ENCODE assay signal across 17 cellular contexts in the genomic region with DNA sequence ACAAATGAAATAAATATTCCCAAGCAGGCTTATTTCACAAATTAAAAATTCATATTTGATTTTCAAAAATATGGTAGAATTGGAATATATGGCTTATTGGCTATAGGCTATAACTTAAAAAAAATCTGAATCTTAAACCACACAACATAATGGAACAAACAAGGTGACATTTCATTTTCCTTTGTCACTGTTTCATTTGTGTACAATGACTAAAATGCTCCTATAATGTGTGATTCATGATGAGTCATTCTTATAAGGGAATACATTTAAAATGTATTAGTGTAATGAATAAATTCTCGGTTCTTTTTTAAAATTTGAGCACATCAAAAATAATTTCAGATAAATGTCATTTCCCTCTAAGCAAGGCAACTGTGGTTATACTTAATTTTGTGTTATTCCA.
DNase-seq lines count a peak whose midpoint lies in the region; ATAC-seq, FAIRE-seq and TF ChIP-seq lines count a peak whose summit lies in the region.
"Had no signal": no experiment of that assay in that cellular context is flagged by ENCODE, and none has a peak within 500 bp of the region (broad histone marks: within the 10 kb centered on the region; RNA-seq: fewer than 3 reads in every experiment).

No MANE protein-coding gene starts in this region.

- DNase-seq in A673 (ENCODE audit: low spot score) (peak; percentile 23), GM23248 (peak; percentile 65), SW480 (ENCODE audit: low spot score) (peak; percentile 25), frontal cortex (ENCODE audit: low spot score in 2 of 2) (no peak), GM19240 (ENCODE audit: insufficient read length, low spot score) (no peak), left lung (no peak)
- DNase-seq: activated B cell treated with CpG ODN at 0.5 μM for 24 hours, amniotic stem cell, GDM1, head of caudate nucleus, NCI-H1417 treated with DMSO at 0.1 percent for 48 hours, NCI-H748 treated with DMSO at 0.1 percent for 48 hours, retina had no signal

- H3K4me3 ChIP-seq in A673 (ENCODE audit: low read depth, low read length, poor library complexity, severe bottlenecking) (no peak overlapping the region), GM23248 (no peak overlapping the region), left lung (no peak overlapping the region)
- H3K4me3 ChIP-seq: lung, SJSA1 had no signal

- H3K9me3 ChIP-seq in A673 (ENCODE audit: low read depth, low read length, poor library complexity, severe bottlenecking) (no peaks in the 10 kb centered on the region), GM23248 (ENCODE audit: low read depth) (no peaks in the 10 kb centered on the region), left lung (no peaks in the 10 kb centered on the region)
- H3K9me3 ChIP-seq: SJSA1 had no signal

- CTCF ChIA-PET in A673 (lab: Charles Lee), result no interaction called here

- no peaks in the 10 kb centered on the region for H3K27me3 ChIP-seq in A673 (replicated peaks; ENCODE audit: insufficient read depth, low read depth, low read length, poor library complexity)
- no peaks in the 10 kb centered on the region for H3K27me3 ChIP-seq in GM23248 (replicated peaks; ENCODE audit: insufficient read depth)
- no peaks in the 10 kb centered on the region for H3K27me3 ChIP-seq in left lung

- FAIRE-seq in frontal cortex (lab: Jason Lieb, UNC), result peak; percentile 70
- FAIRE-seq: H1 had no signal

- in situ Hi-C loops in GM23248 (cut with MboI), result no loop called here

- 65 to 75% methylated on average over 1 of the region's 1 CpG for WGBS in GM23248 (ENCODE audit: low coverage in 1 of 2, low lambda C conversion rate in 2 of 2, missing lambda C conversion rate in 2 of 2), 2 experiments

- H3K36me3 ChIP-seq in A673 (ENCODE audit: insufficient read depth, low read length, poor library complexity, severe bottlenecking) (no peaks in the 10 kb centered on the region), GM23248 (ENCODE audit: low read depth) (no peaks in the 10 kb centered on the region), left lung (no peaks in the 10 kb centered on the region)
- H3K36me3 ChIP-seq: SJSA1 had no signal

- no peak overlapping the region for H3K4me2 ChIP-seq in GM23248 (ENCODE audit: unreplicated experiment)

- no peaks in the 10 kb centered on the region for H4K20me1 ChIP-seq in GM23248 (ENCODE audit: insufficient read depth)

- no TSS peak for BruUV-seq in A673 (replicated peaks; lab: Mats Ljungman, UMichigan)

- POLR2A ChIA-PET in A673 (lab: Charles Lee; ENCODE audit: low non-redundant PET), result no interaction called here

- no peaks in the 10 kb centered on the region for H3K79me2 ChIP-seq in GM23248 (ENCODE audit: insufficient read depth)

- peaks cover 12% of the 10 kb centered on the region for H3F3A ChIP-seq in GM23248 (ENCODE audit: insufficient read depth)

- intact Hi-C loops in A673 (cut with micrococcal nuclease; ENCODE audit: unreplicated experiment) (no loop called here), left lung (cut with DNase I) (no loop called here)

- TF ChIP-seq CTCF in A673 (conservative IDR thresholded peaks at IDR 0.05; ENCODE audit: low read depth, low read length) (no peak), left lung (IDR thresholded peaks at IDR 0.05) (no peak)

- H3K27ac ChIP-seq in A673 (ENCODE audit: low read depth, low read length, poor library complexity, severe bottlenecking) (no peak overlapping the region), GM23248 (no peak overlapping the region), left lung (no peak overlapping the region)
- H3K27ac ChIP-seq: SJSA1 had no signal

- no peaks in the 10 kb centered on the region for H3K9me2 ChIP-seq in GM23248 (ENCODE audit: insufficient read depth)

- no peak for ATAC-seq in left lung
- no peak for ATAC-seq in GM19455 (IDR thresholded peaks at IDR 0.05; ENCODE audit: unreplicated experiment)

- H3K4me1 ChIP-seq in A673 (ENCODE audit: insufficient read depth, low read length, poor library complexity, severe bottlenecking) (peaks cover 21% of the 10 kb centered on the region), GM23248 (ENCODE audit: insufficient read depth) (peaks cover 21% of the 10 kb centered on the region), left lung (no peaks in the 10 kb centered on the region)

- no peak overlapping the region for H2AFZ ChIP-seq in GM23248

- H3K9ac ChIP-seq in GM23248, result no peak overlapping the region

Comparison
In these comparisons a context has a peak if more than half of its experiments do, and no peak if none do; other contexts are left out.
1. DNase-seq: peak in A673 (single experiment), GM23248 (single experiment) and SW480 (single experiment); none in frontal cortex (0 of 2), GM19240 (single experiment) and left lung (0 of 2).